Comparison of ENCODE assay signal across 8 cellular contexts in genomic region chr7:143240323-143241168, GRCh38. TPM values are rescaled to one million over a fixed set of nuclear protein-coding genes. Genes with fewer than 3 reads are reported as not detected.
A peak's percentile ranks its signal among the peaks of the same experiment; 100 is the strongest.
DNase-seq lines count a peak whose midpoint lies in the region; ATAC-seq, FAIRE-seq and TF ChIP-seq lines count a peak whose summit lies in the region.

No MANE protein-coding gene starts in this region.

- H3K4me1 ChIP-seq in GM12878 (ENCODE audit: control insufficient read depth, insufficient read depth, low read length) (no peaks in the 10 kb centered on the region), spleen (peaks cover 0 to 50% (median 22%) of the 10 kb centered on the region in 6 donors)

- H3K9ac ChIP-seq in GM12878 (ENCODE audit: control insufficient read depth, insufficient read depth, low read length): no peak overlapping the region

- H3K4me3 ChIP-seq in GM12878 (no peak overlapping the region), spleen (peak overlapping the region in 1 of 8 donors; percentile 27)

- peak; percentile 97 for FAIRE-seq in GM12878 (lab: Jason Lieb, UNC)

- H2AFZ ChIP-seq in GM12878 (ENCODE audit: control insufficient read depth, low read depth, low read length): no peak overlapping the region

- H3K9me3 ChIP-seq in GM12878 (replicated peaks; ENCODE audit: control insufficient read depth, insufficient read depth, low read length) (no peaks in the 10 kb centered on the region; the same call in 2 of the 3 replicates), spleen (peaks cover 0 to 23% (median 20%) of the 10 kb centered on the region in 8 donors)

- SMC1A ChIA-PET in GM12878 (lab: Charles Lee; ENCODE audit: uncharacterized antibody, unreplicated experiment): interaction anchor here (0.6 to 3.3 kb wide), 37 partner anchors 8 to 887 kb away, joined by 3 to 73 read pairs (median 5); partner anchors contain the start of genes CASP2, EPHA1, GSTK1 and TAS2R40

- peak; percentile 68 for DNase-seq in NK-92 treated with Interleukin-12 subunit alpha and Interleukin-12 subunit beta, amount 100 ng/mL, for 24 hours (lab: John Stamatoyannopoulos, UW)
- DNase-seq in NK-92 (lab: John Stamatoyannopoulos, UW; ENCODE audit: unreplicated experiment): no peak
- peak; percentile 82 for DNase-seq in NCI-H1694 treated with DMSO at 0.1 percent for 48 hours (lab: John Stamatoyannopoulos, UW)
- DNase-seq in T-helper 2 cell: peak in 4 of 5 experiments; percentile 56 to 87 (median 57)
- no peak for DNase-seq in GM12878 (ENCODE audit: low read depth, low spot score)
- DNase-seq in iPS-NIHi7 (ENCODE audit: extremely low spot score): peak; percentile 73
- no peak for DNase-seq in spleen

- H4K20me1 ChIP-seq in GM12878 (ENCODE audit: control insufficient read depth, insufficient read depth): no peaks in the 10 kb centered on the region

- H3K27ac ChIP-seq in GM12878 (ENCODE audit: control insufficient read depth, insufficient read depth) (no peak overlapping the region), spleen (peak overlapping the region; percentile 39 to 93 (median 78))

- POLR2A ChIA-PET in GM12878 (lab: Charles Lee): no interaction called here

- ATAC-seq in HG02852 (IDR thresholded peaks at IDR 0.05; ENCODE audit: unreplicated experiment) (peak; percentile 94), GM12878 (peak; percentile 97)

- TF ChIP-seq POLR2A in GM12878 (IDR thresholded peaks at IDR 0.05; ENCODE audit: low read depth, low read length): no peak
- no peak for TF ChIP-seq POLR2A in spleen (IDR thresholded peaks at IDR 0.05)

- RAD21 ChIA-PET in GM12878 (lab: Charles Lee; ENCODE audit: unreplicated experiment): interaction anchor here (0.7 to 2.5 kb wide), 23 partner anchors 9 to 887 kb away, joined by 3 to 54 read pairs (median 5); partner anchors contain the start of genes EPHA1 and GSTK1

- TF ChIP-seq CTCF in GM12878 (IDR thresholded peaks at IDR 0.05 in 2 of 3, conservative IDR thresholded peaks at IDR 0.05 in 1 of 3; ENCODE audit: control insufficient read depth in 2 of 3, extremely low read depth in 1 of 3, insufficient read depth in 1 of 3, low read depth in 3 of 3, low read length in 3 of 3) (peak; percentile 82 to 95 (median 91)), spleen (IDR thresholded peaks at IDR 0.05 in 8 of 11, conservative IDR thresholded peaks at IDR 0.05 in 3 of 11) (peak; percentile 79 to 97 (median 93))

- TF ChIP-seq EP300 in GM12878 (IDR thresholded peaks at IDR 0.05; ENCODE audit: borderline replicate concordance in 1 of 2, control insufficient read depth in 1 of 2, low read depth in 2 of 2, low read length in 2 of 2): no peak

- H3K36me3 ChIP-seq in GM12878 (ENCODE audit: control insufficient read depth in 2 of 2, insufficient read depth in 2 of 2, low read length in 1 of 2) (no peaks in the 10 kb centered on the region), spleen (no peaks in the 10 kb centered on the region)

- H3K4me2 ChIP-seq in GM12878 (ENCODE audit: control insufficient read depth, insufficient read depth): no peak overlapping the region

- intact Hi-C loops in GM12878 (cut with micrococcal nuclease; ENCODE audit: unreplicated experiment) (loop anchor here (1.0 to 10.0 kb wide), 3 partner anchors 65 to 884 kb away; partner anchors contain the start of gene OR2A14), spleen (cut with DNase I; ENCODE audit: low total_unique reads) (loop anchor here (2.0 to 5.0 kb wide), 2 partner anchors 62 to 176 kb away; no protein-coding TSS in a partner anchor)

- no peaks in the 10 kb centered on the region for H3K79me2 ChIP-seq in GM12878 (ENCODE audit: control insufficient read depth, insufficient read depth, low read length)

- no peaks in the 10 kb centered on the region for H3K27me3 ChIP-seq in GM12878 (replicated peaks in 1 of 2; ENCODE audit: control insufficient read depth in 2 of 2, insufficient read depth in 2 of 2, low read length in 1 of 2)
- peaks cover 0 to 5% (median 0%) of the 10 kb centered on the region in 7 donors for H3K27me3 ChIP-seq in spleen (replicated peaks in 1 of 7)

- in situ Hi-C loops in GM12878 (cut with MboI): no loop called here

- BruUV-seq in GM12878 (replicated peaks; lab: Mats Ljungman, UMichigan): no TSS peak

- 15% methylated on average over 8 of the region's 8 CpGs for WGBS in GM12878 (ENCODE audit: insufficient coverage, insufficient replicate concordance, low lambda C conversion rate, missing lambda C conversion rate)
- WGBS in spleen, 5 donors: 14 to 24% (median 18%) methylated on average over 8 of the region's 8 CpGs

- TF ChIP-seq RAD21 in GM12878 (IDR thresholded peaks at IDR 0.05; ENCODE audit: insufficient read depth, low read depth, low read length): peak; percentile 92

- CTCF ChIA-PET in GM12878 (lab: Yijun Ruan, JAX): interaction anchor here (0.7 to 6.9 kb wide), 66 partner anchors 9 to 887 kb away, joined by 3 to 124 read pairs (median 6); partner anchors contain the start of genes CLCN1, EPHA1 and GSTK1

RNA-seq across cellular contexts. Expression of gene TAS2R40, which starts 18.7 kb away (rescaled TPM):
- not detected in 2 replicates for total RNA-seq in GM12878 (2013; cell fraction: nucleolus; rRNA removed)
- total RNA-seq in GM12878 (2014; rRNA removed) (not detected in 2 replicates), GM12878 (2014; rRNA removed; fragmentation: Illumina TruSeq; extraction: Trizol) (not detected in 2 replicates), GM12878 (2021) (not detected in 2 replicates), spleen (not detected)
- not detected for polyA plus RNA-seq in GM12878 (2011; ENCODE audit: low read depth)
- polyA plus RNA-seq in GM12878 (2011; rRNA removed) (not detected in 2 replicates), GM12878 (2014; fragmentation: Illumina TruSeq; extraction: Trizol) (not detected in 2 replicates), GM12878 (2014; fragmentation: Nextera tagmentation; extraction: Ambion mirVana) (not detected), GM12878 (2014; rRNA removed) (not detected in 2 replicates), GM12878 (2016; fragmentation: Nextera tagmentation; extraction: Ambion mirVana) (not detected), spleen (not detected)
- not detected in 2 replicates for polyA plus RNA-seq in GM12878 (2011; cell fraction: cytosol; rRNA removed)
- not detected in 2 replicates for polyA plus RNA-seq in GM12878 (2011; cell fraction: nucleus; rRNA removed)
- not detected in 2 replicates for polyA plus RNA-seq in GM12878 (2012)
- polyA minus RNA-seq in GM12878 (2011; rRNA and poly(A)+ RNA removed): not detected in 2 replicates
- polyA minus RNA-seq in GM12878 (2011; cell fraction: cytosol; rRNA and poly(A)+ RNA removed): not detected in 2 replicates
- polyA minus RNA-seq in GM12878 (2011; cell fraction: nucleus; rRNA and poly(A)+ RNA removed): not detected in 2 replicates

RNA-seq across cellular contexts. Expression of gene GSTK1, which starts 22.7 kb away (rescaled TPM):
- 74.2 and 75.8 TPM in 2 replicates for total RNA-seq in GM12878 (2013; cell fraction: nucleolus; rRNA removed)
- total RNA-seq in GM12878 (2014; rRNA removed) (116 and 122 TPM in 2 replicates), GM12878 (2014; rRNA removed; fragmentation: Illumina TruSeq; extraction: Trizol) (76.2 and 78.8 TPM in 2 replicates), GM12878 (2021) (80.7 and 80.9 TPM in 2 replicates), spleen (100 to 1,000 TPM; 194 to 247 (median 231) TPM)
- polyA plus RNA-seq in GM12878 (2011; ENCODE audit: low read depth): 64.7 TPM
- polyA plus RNA-seq in GM12878 (2011; rRNA removed) (80.2 and 104 TPM in 2 replicates), GM12878 (2014; fragmentation: Illumina TruSeq; extraction: Trizol) (96.8 and 136 TPM in 2 replicates), GM12878 (2014; fragmentation: Nextera tagmentation; extraction: Ambion mirVana) (100 to 1,000 TPM; 143 to 166 TPM), GM12878 (2014; rRNA removed) (154 and 159 TPM in 2 replicates), GM12878 (2016; fragmentation: Nextera tagmentation; extraction: Ambion mirVana) (100 to 1,000 TPM; 122 to 132 TPM), spleen (100 to 1,000 TPM; 162 to 182 (median 178) TPM)
- 138 and 146 TPM in 2 replicates for polyA plus RNA-seq in GM12878 (2011; cell fraction: cytosol; rRNA removed)
- 162 and 197 TPM in 2 replicates for polyA plus RNA-seq in GM12878 (2011; cell fraction: nucleus; rRNA removed)
- polyA plus RNA-seq in GM12878 (2012): 92.5 and 97.4 TPM in 2 replicates
- 55.9 and 82.6 TPM in 2 replicates for polyA minus RNA-seq in GM12878 (2011; rRNA and poly(A)+ RNA removed)
- 25.7 and 29.0 TPM in 2 replicates for polyA minus RNA-seq in GM12878 (2011; cell fraction: cytosol; rRNA and poly(A)+ RNA removed)
- polyA minus RNA-seq in GM12878 (2011; cell fraction: nucleus; rRNA and poly(A)+ RNA removed): 28.3 and 38.9 TPM in 2 replicates

RNA-seq across cellular contexts. Expression of gene TMEM139, which starts 44.2 kb away (rescaled TPM):
- not detected in 2 replicates for total RNA-seq in GM12878 (2013; cell fraction: nucleolus; rRNA removed)
- total RNA-seq in GM12878 (2014; rRNA removed) (not detected in 2 replicates), GM12878 (2014; rRNA removed; fragmentation: Illumina TruSeq; extraction: Trizol) (0.31 TPM in 1 of 2 replicates, not detected in the other), GM12878 (2021) (not detected in 2 replicates), spleen (1 to 10 TPM in 4 of 7 donors, under 1 TPM in 3; 0.60 to 2.0 (median 1.2) TPM)
- polyA plus RNA-seq in GM12878 (2011; ENCODE audit: low read depth): 0.39 TPM
- polyA plus RNA-seq in GM12878 (2011; rRNA removed) (not detected in 2 replicates), GM12878 (2014; fragmentation: Illumina TruSeq; extraction: Trizol) (not detected in 2 replicates), GM12878 (2014; fragmentation: Nextera tagmentation; extraction: Ambion mirVana) (not detected), GM12878 (2014; rRNA removed) (not detected in 2 replicates), GM12878 (2016; fragmentation: Nextera tagmentation; extraction: Ambion mirVana) (not detected), spleen (1 to 10 TPM in 1 of 3 donors, under 1 TPM in 2; 0.52 to 2.3 (median 0.70) TPM)
- 0.12 TPM in 1 of 2 replicates, not detected in the other for polyA plus RNA-seq in GM12878 (2011; cell fraction: cytosol; rRNA removed)
- 0.06 TPM in 1 of 2 replicates, not detected in the other for polyA plus RNA-seq in GM12878 (2011; cell fraction: nucleus; rRNA removed)
- 0.08 and 0.45 TPM in 2 replicates for polyA plus RNA-seq in GM12878 (2012)
- polyA minus RNA-seq in GM12878 (2011; rRNA and poly(A)+ RNA removed): not detected in 2 replicates
- polyA minus RNA-seq in GM12878 (2011; cell fraction: cytosol; rRNA and poly(A)+ RNA removed): 2.3 and 3.1 TPM in 2 replicates
- 0.24 TPM in 1 of 2 replicates, not detected in the other for polyA minus RNA-seq in GM12878 (2011; cell fraction: nucleus; rRNA and poly(A)+ RNA removed)

RNA-seq across cellular contexts. Expression of gene CASP2, which starts 47.6 kb away (rescaled TPM):
- total RNA-seq in GM12878 (2013; cell fraction: nucleolus; rRNA removed): 35.5 and 39.3 TPM in 2 replicates
- total RNA-seq in GM12878 (2014; rRNA removed) (20.2 and 20.9 TPM in 2 replicates), GM12878 (2014; rRNA removed; fragmentation: Illumina TruSeq; extraction: Trizol) (14.1 and 14.2 TPM in 2 replicates), GM12878 (2021) (56.1 and 60.4 TPM in 2 replicates), spleen (10 to 100 TPM; 32.7 to 51.0 (median 43.8) TPM)
- polyA plus RNA-seq in GM12878 (2011; ENCODE audit: low read depth): 18.0 TPM
- polyA plus RNA-seq in GM12878 (2011; rRNA removed) (19.6 and 33.5 TPM in 2 replicates), GM12878 (2014; fragmentation: Illumina TruSeq; extraction: Trizol) (35.9 and 36.1 TPM in 2 replicates), GM12878 (2014; fragmentation: Nextera tagmentation; extraction: Ambion mirVana) (10 to 100 TPM; 12.1 to 17.4 TPM), GM12878 (2014; rRNA removed) (21.0 and 22.3 TPM in 2 replicates), GM12878 (2016; fragmentation: Nextera tagmentation; extraction: Ambion mirVana) (10 to 100 TPM; 30.1 to 34.1 TPM), spleen (10 to 100 TPM in 2 of 3 donors, 1 to 10 TPM in 1; 9.9 to 14.5 (median 12.2) TPM)
- 28.9 and 30.0 TPM in 2 replicates for polyA plus RNA-seq in GM12878 (2011; cell fraction: cytosol; rRNA removed)
- 28.2 and 35.4 TPM in 2 replicates for polyA plus RNA-seq in GM12878 (2011; cell fraction: nucleus; rRNA removed)
- 17.0 and 18.4 TPM in 2 replicates for polyA plus RNA-seq in GM12878 (2012)
- polyA minus RNA-seq in GM12878 (2011; rRNA and poly(A)+ RNA removed): 84.9 and 89.5 TPM in 2 replicates
- polyA minus RNA-seq in GM12878 (2011; cell fraction: cytosol; rRNA and poly(A)+ RNA removed): 26.5 and 27.5 TPM in 2 replicates
- polyA minus RNA-seq in GM12878 (2011; cell fraction: nucleus; rRNA and poly(A)+ RNA removed): 17.5 and 29.6 TPM in 2 replicates

RNA-seq across cellular contexts. Expression of gene TAS2R39, which starts 57.3 kb away (rescaled TPM):
- total RNA-seq in GM12878 (2013; cell fraction: nucleolus; rRNA removed): not detected in 2 replicates
- total RNA-seq in GM12878 (2014; rRNA removed) (0.22 TPM in 1 of 2 replicates, not detected in the other), GM12878 (2014; rRNA removed; fragmentation: Illumina TruSeq; extraction: Trizol) (not detected in 2 replicates), GM12878 (2021) (not detected in 2 replicates), spleen (not detected)
- not detected for polyA plus RNA-seq in GM12878 (2011; ENCODE audit: low read depth)
- polyA plus RNA-seq in GM12878 (2011; rRNA removed) (not detected in 2 replicates), GM12878 (2014; fragmentation: Illumina TruSeq; extraction: Trizol) (not detected in 2 replicates), GM12878 (2014; fragmentation: Nextera tagmentation; extraction: Ambion mirVana) (not detected), GM12878 (2014; rRNA removed) (not detected in 2 replicates), GM12878 (2016; fragmentation: Nextera tagmentation; extraction: Ambion mirVana) (not detected), spleen (not detected)
- polyA plus RNA-seq in GM12878 (2011; cell fraction: cytosol; rRNA removed): not detected in 2 replicates
- not detected in 2 replicates for polyA plus RNA-seq in GM12878 (2011; cell fraction: nucleus; rRNA removed)
- not detected in 2 replicates for polyA plus RNA-seq in GM12878 (2012)
- polyA minus RNA-seq in GM12878 (2011; rRNA and poly(A)+ RNA removed): not detected in 2 replicates
- polyA minus RNA-seq in GM12878 (2011; cell fraction: cytosol; rRNA and poly(A)+ RNA removed): not detected in 2 replicates
- polyA minus RNA-seq in GM12878 (2011; cell fraction: nucleus; rRNA and poly(A)+ RNA removed): not detected in 2 replicates

Comparison
In these comparisons a context has a peak if more than half of its experiments do, and no peak if none do; other contexts are left out.
1. DNase-seq: peak in NK-92 treated with Interleukin-12 subunit alpha and Interleukin-12 subunit beta, amount 100 ng/mL, for 24 hours (single experiment), NCI-H1694 treated with DMSO at 0.1 percent for 48 hours (single experiment), T-helper 2 cell (4 of 5) and iPS-NIHi7 (single experiment); none in NK-92 (single experiment), GM12878 (single experiment) and spleen (single experiment).